ENCODE assay signal across 1 cellular context in genomic region chr6:1055015-1055921, GRCh38.
TF ChIP-seq lines count a peak whose summit lies in the region.

No MANE protein-coding gene starts in this region.

TF ChIP-seq in HepG2, 621 proteins besides CTCF, POLR2A, EP300 and RAD21 (continued from another document and continues in another):
- TF ChIP-seq ZNF280D (CRISPR knock-in tag; IDR thresholded peaks at IDR 0.05) (peak; percentile 82; the same call in 1 of the 2 replicates), RBFOX2 (IDR thresholded peaks at IDR 0.05; ENCODE audit: low read depth, low read length) (peak; percentile 45), HDAC6 (IDR thresholded peaks at IDR 0.05; ENCODE audit: low read depth, low read length) (no peak), ZBTB43 (CRISPR knock-in tag; conservative IDR thresholded peaks at IDR 0.05) (peak; percentile 87; the same call in 1 of the 2 replicates), ERF (CRISPR knock-in tag; IDR thresholded peaks at IDR 0.05) (peak; percentile 91), RERE (CRISPR knock-in tag; IDR thresholded peaks at IDR 0.05; ENCODE audit: low read depth) (peak; percentile 97), CC2D1A (CRISPR knock-in tag; IDR thresholded peaks at IDR 0.05) (0 out of 2 replicates have a peak, but pooled peaks have one; percentile 67), ZC3H4 (CRISPR knock-in tag; IDR thresholded peaks at IDR 0.05; ENCODE audit: borderline replicate concordance) (peak; percentile 79), AFF4 (CRISPR knock-in tag; IDR thresholded peaks at IDR 0.05) (no peak; the same call in none of the 2 replicates), ZNF740 (CRISPR knock-in tag; IDR thresholded peaks at IDR 0.05) (peak; percentile 84; the same call in 1 of the 2 replicates), ZBTB8A (CRISPR knock-in tag; IDR thresholded peaks at IDR 0.05; ENCODE audit: borderline replicate concordance, low read depth) (no peak), IRF2 (CRISPR knock-in tag; IDR thresholded peaks at IDR 0.05) (peak; percentile 85; the same call in 1 of the 2 replicates), MEIS1 (CRISPR knock-in tag; IDR thresholded peaks at IDR 0.05; ENCODE audit: borderline replicate concordance) (no peak; the same call in 1 of the 2 replicates), SP4 (CRISPR knock-in tag; IDR thresholded peaks at IDR 0.05) (peak; percentile 35; the same call in 1 of the 2 replicates), ZNF576 (CRISPR knock-in tag; IDR thresholded peaks at IDR 0.05) (no peak), ZFP36L2 (CRISPR knock-in tag; IDR thresholded peaks at IDR 0.05) (no peak), ZNF10 (CRISPR knock-in tag; IDR thresholded peaks at IDR 0.05; ENCODE audit: borderline replicate concordance, low read depth) (no peak), DMAP1 (CRISPR knock-in tag; IDR thresholded peaks at IDR 0.05) (peak; percentile 85; the same call in 1 of the 2 replicates), REL (CRISPR knock-in tag; conservative IDR thresholded peaks at IDR 0.05) (no peak; the same call in 1 of the 2 replicates), RBAK (CRISPR knock-in tag; IDR thresholded peaks at IDR 0.05) (peak; percentile 60; the same call in 1 of the 2 replicates), XBP1 (CRISPR knock-in tag; IDR thresholded peaks at IDR 0.05) (no peak), RARG (CRISPR knock-in tag; IDR thresholded peaks at IDR 0.05; ENCODE audit: low read depth) (no peak), ZBTB7B (CRISPR knock-in tag; IDR thresholded peaks at IDR 0.05) (peak; percentile 95), HMGXB3 (CRISPR knock-in tag; IDR thresholded peaks at IDR 0.05; ENCODE audit: borderline replicate concordance) (peak; percentile 85; the same call in 1 of the 2 replicates), FIP1L1 (IDR thresholded peaks at IDR 0.05; ENCODE audit: borderline replicate concordance, insufficient read depth, low read depth, low read length) (0 out of 2 replicates have a peak, but pooled peaks have one; percentile 18), CCDC6 (CRISPR knock-in tag; IDR thresholded peaks at IDR 0.05) (peak; percentile 95), PRDM15 (CRISPR knock-in tag; IDR thresholded peaks at IDR 0.05) (peak; percentile 62; the same call in 1 of the 2 replicates), SOX6 (IDR thresholded peaks at IDR 0.05) (peak; percentile 97), SOX6 (CRISPR knock-in tag; IDR thresholded peaks at IDR 0.05) (peak; percentile 100), MAZ (IDR thresholded peaks at IDR 0.05; ENCODE audit: borderline replicate concordance, low read depth, low read length) (no peak), MAZ (CRISPR knock-in tag; IDR thresholded peaks at IDR 0.05; ENCODE audit: low read depth) (peak; percentile 60; the same call in 1 of the 2 replicates), ZFP37 (CRISPR knock-in tag; IDR thresholded peaks at IDR 0.05; ENCODE audit: borderline replicate concordance) (no peak), ZNF3 (CRISPR knock-in tag; IDR thresholded peaks at IDR 0.05) (0 out of 2 replicates have a peak, but pooled peaks have one; percentile 59), HNF4G (IDR thresholded peaks at IDR 0.05; ENCODE audit: borderline replicate concordance, low read depth, low read length) (peak; percentile 43; the same call in 1 of the 2 replicates), HNF4G (CRISPR knock-in tag; IDR thresholded peaks at IDR 0.05; ENCODE audit: borderline replicate concordance, low read depth) (no peak)
